ENCODE assay signal across 1 cellular context in the genomic region with DNA sequence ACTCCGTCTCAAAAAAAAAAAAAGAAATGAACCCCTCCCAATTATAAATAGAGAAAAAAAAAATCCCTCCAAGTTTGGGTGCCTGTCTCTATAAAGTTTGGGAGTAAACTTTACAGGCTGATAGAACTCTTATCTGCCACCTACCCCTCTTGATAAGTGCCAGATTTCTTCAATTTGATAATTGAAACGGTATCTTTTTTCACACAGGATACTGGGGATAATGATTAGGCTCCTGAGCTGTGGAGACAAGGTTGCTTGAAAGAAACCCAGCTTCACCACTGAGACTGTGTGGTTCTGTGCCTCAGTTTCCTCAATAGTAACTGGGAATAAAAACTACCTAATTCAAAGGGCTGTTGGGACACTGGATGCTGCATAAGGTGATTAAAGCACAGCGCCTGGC.
TF ChIP-seq lines count a peak whose summit lies in the region.

No MANE protein-coding gene starts in this region.

TF ChIP-seq in K562, 482 proteins besides CTCF, POLR2A, EP300 and RAD21 (continued from another document):
- no peak for TF ChIP-seq HEY1 (CRISPR knock-in tag; IDR thresholded peaks at IDR 0.05; ENCODE audit: borderline replicate concordance)
- TF ChIP-seq CBFA2T3 (IDR thresholded peaks at IDR 0.05): peak; percentile 51
